1 cellular context compared by ENCODE assay signal in genomic region chr3:46541856-46542255, GRCh38.
TF ChIP-seq lines count a peak whose summit lies in the region.

No MANE protein-coding gene starts in this region.

TF ChIP-seq in H1, 55 proteins besides CTCF, POLR2A, EP300 and RAD21:
- TF ChIP-seq HDAC6 (IDR thresholded peaks at IDR 0.05; ENCODE audit: low read depth, low read length) (no peak), NRF1 (IDR thresholded peaks at IDR 0.05; ENCODE audit: low read depth, low read length) (no peak), EGR1 (IDR thresholded peaks at IDR 0.05; ENCODE audit: borderline replicate concordance, low read depth, low read length) (no peak), CHD2 (IDR thresholded peaks at IDR 0.05; ENCODE audit: low read length) (no peak), SP4 (IDR thresholded peaks at IDR 0.05; ENCODE audit: low read length) (no peak), POU5F1 (IDR thresholded peaks at IDR 0.05; ENCODE audit: low read depth, low read length) (no peak), GABPA (IDR thresholded peaks at IDR 0.05; ENCODE audit: borderline replicate concordance, insufficient read depth, low read length) (no peak), RXRA (IDR thresholded peaks at IDR 0.05; ENCODE audit: insufficient read depth, low read depth, low read length) (no peak), YY1 (IDR thresholded peaks at IDR 0.05; ENCODE audit: low read depth, low read length) (no peak), CTBP2 (IDR thresholded peaks at IDR 0.05; ENCODE audit: borderline replicate concordance, insufficient read depth, insufficient read length, low read length) (no peak), RFX5 (IDR thresholded peaks at IDR 0.05; ENCODE audit: borderline replicate concordance, low read depth, low read length) (no peak), BCL11A (IDR thresholded peaks at IDR 0.05; ENCODE audit: low read depth in 2 of 2, low read length in 2 of 2) (no peak), ATF3 (IDR thresholded peaks at IDR 0.05; ENCODE audit: insufficient read depth, low read depth, low read length) (no peak), SUZ12 (IDR thresholded peaks at IDR 0.05; ENCODE audit: low read length) (no peak), TCF12 (IDR thresholded peaks at IDR 0.05; ENCODE audit: low read depth, low read length) (no peak), POLR2AphosphoS5 (IDR thresholded peaks at IDR 0.05; ENCODE audit: low read depth, low read length) (no peak), CEBPB (IDR thresholded peaks at IDR 0.05; ENCODE audit: low read depth, low read length) (no peak), PHF8 (conservative IDR thresholded peaks at IDR 0.05; ENCODE audit: low read depth, low read length) (no peak), MAX (IDR thresholded peaks at IDR 0.05) (no peak), SP2 (IDR thresholded peaks at IDR 0.05; ENCODE audit: low read length) (no peak)
